Comparison of ENCODE assay signal across 32 cellular contexts in genomic region chr4:130068072-130068471, GRCh38.
"Had no signal": no experiment of that assay in that cellular context is flagged by ENCODE, and none has a peak within 500 bp of the region (broad histone marks: within the 10 kb centered on the region; RNA-seq: fewer than 3 reads in every experiment).

No MANE protein-coding gene starts in this region.

- DNase-seq: activated CD4-positive, alpha-beta memory T cell treated with anti-CD3 and anti-CD28 coated beads for 36 hours; activated CD4-positive, alpha-beta T cell treated with anti-CD3 and anti-CD28 coated beads for 36 hours; activated CD4-positive, alpha-beta T cell treated with anti-CD3 and anti-CD28 coated beads, Interleukin-2, amount 10 ng/mL, durations not matched to agents 24 days and 14 days; activated CD4-positive, CD25-positive, alpha-beta regulatory T cell; activated CD4-positive, CD25-positive, alpha-beta regulatory T cell treated with anti-CD3 and anti-CD28 coated beads, Interleukin-2, amount 50 U/mL, for 72 hours; activated CD8-positive, alpha-beta memory T cell treated with anti-CD3 and anti-CD28 coated beads, Interleukin-2, amount 10 ng/mL, durations not matched to agents 7 days and 5 days; activated CD8-positive, alpha-beta memory T cell treated with anti-CD3 and anti-CD28 coated beads, Interleukin-2, amount 50 U/mL, for 4 hours; activated CD8-positive, alpha-beta T cell treated with anti-CD3 and anti-CD28 coated beads, Interleukin-2, amount 10 ng/mL, durations not matched to agents 7 days and 5 days; activated effector memory CD4-positive, alpha-beta T cell treated with anti-CD3 and anti-CD28 coated beads, Interleukin-2, amount 50 U/mL, for 16 hours; activated naive CD4-positive, alpha-beta T cell; activated naive CD4-positive, alpha-beta T cell treated with anti-CD3 and anti-CD28 coated beads, Interleukin-2, amount 10 ng/mL, durations not matched to agents 7 days and 5 days; activated naive CD8-positive, alpha-beta T cell treated with anti-CD3 and anti-CD28 coated beads, Interleukin-2, amount 10 ng/mL, durations not matched to agents 7 days and 5 days; activated T-cell treated with anti-CD3 and anti-CD28 coated beads, Interleukin-2, amount 50 U/mL, for 1 hour; activated T-cell treated with anti-CD3 and anti-CD28 coated beads, Interleukin-2, amount 50 U/mL, for 48 hours; caudate nucleus; cortex of kidney; dermis blood vessel endothelial cell; effector CD4-positive, alpha-beta T cell; effector memory CD8-positive, alpha-beta T cell; erythroblast; foreskin keratinocyte; gastrocnemius medialis; glutamatergic neuron; heart left ventricle; T-helper 1 cell; T-helper 17 cell; T1000; WERI-Rb-1 had no signal

- H3K36me3 ChIP-seq: ascending aorta, esophagus muscularis mucosa, gastrocnemius medialis, heart left ventricle, WERI-Rb-1 had no signal

- H3K27ac ChIP-seq: ascending aorta, esophagus muscularis mucosa, foreskin keratinocyte, gastrocnemius medialis, heart left ventricle, WERI-Rb-1 had no signal

- ATAC-seq: activated CD4-positive, alpha-beta T cell treated with anti-CD3 and anti-CD28 coated beads for 36 hours; activated CD8-positive, alpha-beta memory T cell treated with anti-CD3 and anti-CD28 coated beads, Interleukin-2, amount 10 ng/mL, durations not matched to agents 7 days and 5 days; activated CD8-positive, alpha-beta T cell treated with anti-CD3 and anti-CD28 coated beads, Interleukin-2, amount 10 ng/mL, durations not matched to agents 7 days and 5 days; activated naive CD4-positive, alpha-beta T cell treated with anti-CD3 and anti-CD28 coated beads, Interleukin-2, amount 50 U/mL, for 72 hours; effector memory CD8-positive, alpha-beta T cell; foreskin keratinocyte; gastrocnemius medialis; heart left ventricle; T-helper 17 cell had no signal

- FAIRE-seq: colon had no signal

- H3K9me3 ChIP-seq: ascending aorta, esophagus muscularis mucosa, gastrocnemius medialis had no signal

- H3K27me3 ChIP-seq: ascending aorta, esophagus muscularis mucosa, foreskin keratinocyte, gastrocnemius medialis, heart left ventricle had no signal

- H3K4me3 ChIP-seq: ascending aorta, esophagus muscularis mucosa, gastrocnemius medialis, heart left ventricle had no signal

- H3K4me1 ChIP-seq: ascending aorta, esophagus muscularis mucosa, foreskin keratinocyte, gastrocnemius medialis, heart left ventricle had no signal
